1 cellular context compared by ENCODE assay signal in genomic region chr19:57212109-57212508, GRCh38.
TF ChIP-seq lines count a peak whose summit lies in the region.

No MANE protein-coding gene starts in this region.

TF ChIP-seq in IMR-90, 13 proteins besides CTCF, POLR2A, EP300 and RAD21:
- TF ChIP-seq MXI1 (IDR thresholded peaks at IDR 0.05; ENCODE audit: borderline replicate concordance, low read depth, low read length): no peak
- no peak for TF ChIP-seq CEBPB (IDR thresholded peaks at IDR 0.05; ENCODE audit: low read depth, low read length)
- TF ChIP-seq RFX5 (IDR thresholded peaks at IDR 0.05; ENCODE audit: low read depth, low read length): no peak
- no peak for TF ChIP-seq SMC3 (IDR thresholded peaks at IDR 0.05; ENCODE audit: low read depth, low read length)
- no peak for TF ChIP-seq CHD1 (IDR thresholded peaks at IDR 0.05; ENCODE audit: low read depth, low read length)
- no peak for TF ChIP-seq ELK1 (IDR thresholded peaks at IDR 0.05; ENCODE audit: borderline replicate concordance, low read depth, low read length)
- TF ChIP-seq FOS (IDR thresholded peaks at IDR 0.05; ENCODE audit: low read depth, low read length): no peak
- TF ChIP-seq NFE2L2 (IDR thresholded peaks at IDR 0.05; ENCODE audit: low read depth, low read length): no peak
- TF ChIP-seq BHLHE40 (IDR thresholded peaks at IDR 0.05; ENCODE audit: low read depth, low read length): no peak
- TF ChIP-seq USF2 (IDR thresholded peaks at IDR 0.05; ENCODE audit: low read depth, low read length): no peak
- no peak for TF ChIP-seq MAFK (IDR thresholded peaks at IDR 0.05; ENCODE audit: low read depth, low read length)
- TF ChIP-seq MAZ (IDR thresholded peaks at IDR 0.05; ENCODE audit: borderline replicate concordance, low read depth, low read length): no peak
- no peak for TF ChIP-seq RCOR1 (IDR thresholded peaks at IDR 0.05; ENCODE audit: insufficient replicate concordance, low read length)
